Comparison of ENCODE assay signal across 26 cellular contexts in genomic region chr16:27827765-27828164, GRCh38.
"Had no signal": no experiment of that assay in that cellular context is flagged by ENCODE, and none has a peak within 500 bp of the region (broad histone marks: within the 10 kb centered on the region; RNA-seq: fewer than 3 reads in every experiment).

No MANE protein-coding gene starts in this region.

- H3K4me3 Mint-ChIP-seq: nephron progenitor cell; stimulated activated naive CD8-positive, alpha-beta T cell treated with anti-CD3 and anti-CD28 coated beads, Interleukin-15, amount 100 ng/mL, for 72 hours had no signal

- DNase-seq: caudate nucleus; cerebellar nuclear complex; effector CD4-positive, alpha-beta T cell; foreskin keratinocyte; heart left ventricle; left cardiac atrium; left lung; mesenchymal stem cell; midbrain; nephron progenitor cell; occipital lobe; ovary; psoas muscle; right cardiac atrium; stimulated activated naive CD4-positive, alpha-beta T cell; stimulated activated naive CD8-positive, alpha-beta T cell treated with anti-CD3 and anti-CD28 coated beads, Interleukin-15, amount 100 ng/mL, for 72 hours; trophoblast cell had no signal

- H3K4me2 ChIP-seq: hepatocyte, smooth muscle cell had no signal

- FAIRE-seq: colon, endothelial cell of umbilical vein had no signal

- H3K36me3 ChIP-seq: esophagus muscularis mucosa, gastroesophageal sphincter, heart left ventricle, left lung, ovary, suprapubic skin had no signal

- H3K27ac Mint-ChIP-seq: naive thymus-derived CD8-positive, alpha-beta T cell; stimulated activated naive CD8-positive, alpha-beta T cell treated with anti-CD3 and anti-CD28 coated beads, Interleukin-15, amount 100 ng/mL, for 72 hours had no signal

- H2AFZ ChIP-seq: hepatocyte had no signal

- H3K4me1 Mint-ChIP-seq: naive thymus-derived CD8-positive, alpha-beta T cell; stimulated activated naive CD8-positive, alpha-beta T cell treated with anti-CD3 and anti-CD28 coated beads, Interleukin-15, amount 100 ng/mL, for 72 hours had no signal

- H3K79me2 ChIP-seq: hepatocyte had no signal

- H3K9me3 ChIP-seq: ovary, psoas muscle, suprapubic skin had no signal

- H3K4me3 ChIP-seq: dorsolateral prefrontal cortex, esophagus muscularis mucosa, gastroesophageal sphincter, heart left ventricle, hepatocyte, left lung, ovary, psoas muscle, smooth muscle cell, suprapubic skin had no signal

- H3K27me3 ChIP-seq: dorsolateral prefrontal cortex, foreskin keratinocyte, ovary, suprapubic skin had no signal

- H3K27ac ChIP-seq: dorsolateral prefrontal cortex, esophagus muscularis mucosa, foreskin keratinocyte, gastroesophageal sphincter, heart left ventricle, hepatocyte, left lung, ovary, psoas muscle, suprapubic skin had no signal

- H3K4me1 ChIP-seq: esophagus muscularis mucosa, foreskin keratinocyte, gastroesophageal sphincter, heart left ventricle, left lung, psoas muscle, suprapubic skin had no signal
